In the genomic region with DNA sequence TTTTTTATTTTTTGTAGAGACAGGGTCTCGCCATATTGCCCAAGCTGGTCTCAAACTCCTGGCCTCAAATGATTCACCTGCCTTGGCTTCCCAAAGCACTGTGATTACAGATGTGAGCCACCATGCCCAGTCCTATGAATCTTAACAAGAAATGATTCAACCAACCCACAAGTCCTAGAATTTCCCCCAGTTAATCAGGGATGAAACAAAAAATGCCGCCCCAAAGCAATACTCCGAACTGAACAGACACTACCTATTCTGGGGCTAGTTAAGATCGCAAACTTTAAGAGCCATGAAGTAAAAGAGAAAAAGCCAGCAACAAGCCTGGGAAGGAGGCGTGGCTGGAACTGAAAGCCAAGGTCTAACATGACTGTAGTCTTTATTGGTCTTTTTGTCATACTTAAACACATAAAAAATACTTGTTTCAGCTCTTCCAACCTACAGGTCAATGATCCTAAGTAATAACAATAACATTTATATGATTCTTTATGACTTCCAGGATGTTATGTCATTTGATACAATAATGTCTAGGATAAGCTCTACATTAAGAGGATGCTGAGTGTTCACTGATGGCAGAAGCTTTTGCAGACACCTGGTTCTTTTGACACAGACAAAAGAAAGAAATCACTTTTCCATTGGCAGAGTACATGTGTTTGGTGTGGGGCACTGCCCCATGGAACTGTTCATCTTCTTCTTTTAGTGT, we compare ENCODE assay signal across 14 cellular contexts.
"Had no signal": no experiment of that assay in that cellular context is flagged by ENCODE, and none has a peak within 500 bp of the region (broad histone marks: within the 10 kb centered on the region; RNA-seq: fewer than 3 reads in every experiment).

No MANE protein-coding gene starts in this region.

- H3K36me3 ChIP-seq: adrenal gland, upper lobe of left lung had no signal

- H3K27me3 ChIP-seq: adrenal gland, testis, upper lobe of left lung had no signal

- DNase-seq: activated CD4-positive, alpha-beta T cell treated with anti-CD3 and anti-CD28 coated beads for 36 hours; activated CD4-positive, alpha-beta T cell treated with anti-CD3 and anti-CD28 coated beads, Interleukin-2, amount 50 U/mL, for 48 hours; activated gamma-delta T cell treated with Interleukin-2 at 50 U/mL for 16 hours; adrenal gland; cerebellar nuclear complex; cortex of kidney; erythroblast; nucleus accumbens; stimulated activated CD4-positive, alpha-beta T cell treated with anti-CD3 and anti-CD28 coated beads, Interleukin-4, amount 100 ng/mL, for 4 hours; testis; upper lobe of left lung had no signal

- H3K4me3 ChIP-seq: adrenal gland, testis, upper lobe of left lung had no signal

- H3K27ac ChIP-seq: adrenal gland, testis, upper lobe of left lung had no signal

- H3K4me1 ChIP-seq: adrenal gland, testis, upper lobe of left lung had no signal

- H3K9me3 ChIP-seq: adrenal gland, testis, upper lobe of left lung had no signal

- ATAC-seq: activated CD4-positive, alpha-beta T cell treated with anti-CD3 and anti-CD28 coated beads for 36 hours; activated naive CD4-positive, alpha-beta T cell treated with anti-CD3 and anti-CD28 coated beads, Interleukin-2, amount 50 U/mL, for 72 hours; sciatic nerve; stimulated activated memory B cell treated with anti-CD40 and anti-IgM and Interleukin-4, amounts not matched to agents 10 μg/mL and 1 μg/mL and 100 μg/mL, for 72 hours had no signal
